8 cellular contexts compared by ENCODE assay signal in genomic region chr18:35005963-35006577, GRCh38. TPM values are rescaled to one million over a fixed set of nuclear protein-coding genes. Genes with fewer than 3 reads are reported as not detected.
DNase-seq lines count a peak whose midpoint lies in the region; ATAC-seq, FAIRE-seq and TF ChIP-seq lines count a peak whose summit lies in the region.

No MANE protein-coding gene starts in this region.

- TF ChIP-seq CTCF in K562 (IDR thresholded peaks at IDR 0.05 in 2 of 3, conservative IDR thresholded peaks at IDR 0.05 in 1 of 3; ENCODE audit: insufficient read depth in 2 of 3, low read depth in 1 of 3, low read length in 3 of 3) (peak; percentile 62 to 85 (median 69); a peak in 5 of 6 replicates), omental fat pad (IDR thresholded peaks at IDR 0.05) (no peak)

- H4K20me1 ChIP-seq in K562 (replicated peaks; ENCODE audit: control insufficient read depth, insufficient read depth, low read length) = no peaks in the 10 kb centered on the region

- TF ChIP-seq POLR2A in K562 (conservative IDR thresholded peaks at IDR 0.05) = no peak

- peak; percentile 80 for ATAC-seq in GM19397 (IDR thresholded peaks at IDR 0.05; ENCODE audit: unreplicated experiment)
- peak; percentile 84 for ATAC-seq in HG03460 (IDR thresholded peaks at IDR 0.05; ENCODE audit: unreplicated experiment)
- ATAC-seq in K562 = peak; percentile 98
- ATAC-seq in stimulated activated effector memory CD8-positive, alpha-beta T cell treated with anti-CD3 and anti-CD28 coated beads, Interleukin-12 subunit alpha, Interleukin-12 subunit beta, amount 100 ng/mL, for 72 hours = peak; percentile 75
- ATAC-seq in omental fat pad (ENCODE audit: low FRiP score) = no peak

- intact Hi-C loops in K562 (cut with micrococcal nuclease) = loop anchor here (1.0 to 10.0 kb wide), 4 partner anchors 138 to 381 kb away; partner anchors contain the start of gene ZSCAN30

- H3K79me2 ChIP-seq in K562 (ENCODE audit: control insufficient read depth, insufficient read depth, low read length) = no peaks in the 10 kb centered on the region

- H3K9me3 ChIP-seq in K562 (replicated peaks; ENCODE audit: control insufficient read depth, insufficient read depth, low read depth, low read length) (no peaks in the 10 kb centered on the region), iPS DF 6.9 (ENCODE audit: control insufficient read depth, insufficient read depth, low read length) (no peaks in the 10 kb centered on the region)

- no peaks in the 10 kb centered on the region for H3K9me3 Mint-ChIP-seq in stimulated activated effector memory CD8-positive, alpha-beta T cell treated with anti-CD3 and anti-CD28 coated beads, Interleukin-12 subunit alpha, Interleukin-12 subunit beta, amount 100 ng/mL, for 72 hours

- no peaks in the 10 kb centered on the region for H3K36me3 Mint-ChIP-seq in stimulated activated effector memory CD8-positive, alpha-beta T cell treated with anti-CD3 and anti-CD28 coated beads, Interleukin-12 subunit alpha, Interleukin-12 subunit beta, amount 100 ng/mL, for 72 hours

- H2AFZ ChIP-seq in K562 (ENCODE audit: low read depth, low read length) = no peak overlapping the region

- H3K4me1 Mint-ChIP-seq in stimulated activated effector memory CD8-positive, alpha-beta T cell treated with anti-CD3 and anti-CD28 coated beads, Interleukin-12 subunit alpha, Interleukin-12 subunit beta, amount 100 ng/mL, for 72 hours = no peaks in the 10 kb centered on the region

- 9% methylated on average over 7 of the region's 7 CpGs for WGBS in K562 (ENCODE audit: insufficient coverage, low coverage, missing lambda C conversion rate)
- no CpG with 5 or more reads among the region's 7 CpGs for WGBS in iPS DF 6.9 (ENCODE audit: insufficient coverage, insufficient read length)

- no TSS peak for BruUV-seq in K562 (replicated peaks; lab: Mats Ljungman, UMichigan)

- FAIRE-seq in K562 (lab: Jason Lieb, UNC) = peak; percentile 89

- TF ChIP-seq EP300 in K562 (IDR thresholded peaks at IDR 0.05; ENCODE audit: low read length) = no peak

- no peaks in the 10 kb centered on the region for H3K9me1 ChIP-seq in K562 (ENCODE audit: control insufficient read depth, insufficient read depth, low read length)

- no peak overlapping the region for H3K27ac ChIP-seq in K562 (ENCODE audit: extremely low read depth, low read depth, low read length)
- no peak overlapping the region for H3K27ac ChIP-seq in iPS DF 6.9 (ENCODE audit: low read length)

- H3K4me2 ChIP-seq in K562 (ENCODE audit: insufficient read depth, low read length) = no peak overlapping the region

- H3K27me3 ChIP-seq in K562 (ENCODE audit: control insufficient read depth in 2 of 2, insufficient read depth in 2 of 2, low read length in 2 of 2) (peaks cover 0 to 6% of the 10 kb centered on the region in 2 experiments; a peak in 1 of 5 replicates), iPS DF 6.9 (ENCODE audit: control insufficient read depth, insufficient read depth, low read length) (no peaks in the 10 kb centered on the region)

- DNase-seq in DMS53 (lab: John Stamatoyannopoulos, UW) = peak; percentile 73
- DNase-seq in NCI-H524 treated with DMSO at 0.1 percent for 48 hours (lab: John Stamatoyannopoulos, UW) = peak; percentile 35
- DNase-seq in K562 (ENCODE audit: extremely low read depth in 1 of 4, low spot score in 3 of 4) = peak; percentile 20 to 80 (median 46)
- DNase-seq in iPS DF 6.9 (ENCODE audit: low read depth, low spot score) = peak; percentile 31
- DNase-seq in stimulated activated effector memory CD8-positive, alpha-beta T cell treated with anti-CD3 and anti-CD28 coated beads, Interleukin-12 subunit alpha, Interleukin-12 subunit beta, amount 100 ng/mL, for 72 hours (ENCODE audit: low spot score in 2 of 2) = no peak
- no peak for DNase-seq in omental fat pad (ENCODE audit: low spot score)

- no peak overlapping the region for H3K27ac Mint-ChIP-seq in stimulated activated effector memory CD8-positive, alpha-beta T cell treated with anti-CD3 and anti-CD28 coated beads, Interleukin-12 subunit alpha, Interleukin-12 subunit beta, amount 100 ng/mL, for 72 hours

- H3K36me3 ChIP-seq in K562 (ENCODE audit: control insufficient read depth, insufficient read depth, low read length) = no peaks in the 10 kb centered on the region
- no peaks in the 10 kb centered on the region for H3K36me3 ChIP-seq in iPS DF 6.9 (ENCODE audit: control insufficient read depth, insufficient read depth, low read length)

- H3K4me1 ChIP-seq in K562 (replicated peaks in 1 of 2; ENCODE audit: control insufficient read depth in 2 of 2, insufficient read depth in 2 of 2, low read length in 2 of 2) (no peaks in the 10 kb centered on the region; a peak in 1 of 5 replicates), iPS DF 6.9 (ENCODE audit: control insufficient read depth, insufficient read depth, low read length) (no peaks in the 10 kb centered on the region)

- POLR2A ChIA-PET in K562 (lab: Yijun Ruan, JAX) = interaction anchor here (0.6 kb wide), 1 partner anchor 1288 kb away, joined by 3 read pairs; no protein-coding TSS in a partner anchor

- peak; percentile 94 to 97 for TF ChIP-seq RAD21 in K562 (CRISPR knock-in tag; conservative IDR thresholded peaks at IDR 0.05 in 1 of 2, IDR thresholded peaks at IDR 0.05 in 1 of 2)

- no peak overlapping the region for H3K4me3 ChIP-seq in K562
- H3K4me3 ChIP-seq in iPS DF 6.9 (ENCODE audit: low read length) = no peak overlapping the region

- CTCF ChIA-PET in K562 (lab: Yijun Ruan, JAX; ENCODE audit: low intra/inter-chr PET ratio) = interaction anchor here (0.6 to 2.8 kb wide), 5 partner anchors 136 to 402 kb away, joined by 3 to 32 read pairs (median 4); no protein-coding TSS in a partner anchor

- in situ Hi-C loops in K562 (cut with MboI) = loop anchor here (10.0 kb wide), 1 partner anchor 139 kb away; no protein-coding TSS in a partner anchor

- H3K4me3 Mint-ChIP-seq in stimulated activated effector memory CD8-positive, alpha-beta T cell treated with anti-CD3 and anti-CD28 coated beads, Interleukin-12 subunit alpha, Interleukin-12 subunit beta, amount 100 ng/mL, for 72 hours = no peak overlapping the region

- no peak overlapping the region for H3K9ac ChIP-seq in K562 (ENCODE audit: insufficient read depth in 1 of 2, low read depth in 2 of 2, low read length in 2 of 2)

TF ChIP-seq in K562, 482 proteins besides CTCF, POLR2A, EP300 and RAD21:
- TF ChIP-seq PREB (CRISPR knock-in tag; IDR thresholded peaks at IDR 0.05) (no peak), ESRRA (IDR thresholded peaks at IDR 0.05; ENCODE audit: borderline replicate concordance, low read depth) (peak; percentile 63; the same call in 1 of the 2 replicates), PURB (CRISPR knock-in tag; IDR thresholded peaks at IDR 0.05; ENCODE audit: low read depth) (no peak), SMC3 (conservative IDR thresholded peaks at IDR 0.05; ENCODE audit: insufficient read depth, low read depth, low read length) (peak; percentile 81), CHD1 (IDR thresholded peaks at IDR 0.05; ENCODE audit: low read length) (no peak), DEAF1 (CRISPR knock-in tag; IDR thresholded peaks at IDR 0.05) (peak; percentile 83)

RNA-seq across cellular contexts. Expression of gene MAPRE2, which starts 35.1 kb away (rescaled TPM):
- total RNA-seq in K562 (2011; cell fraction: chromatin; rRNA removed; ENCODE audit: low replicate concordance) = 23.1 and 46.8 TPM in 2 replicates
- 19.0 and 23.3 TPM in 2 replicates for total RNA-seq in K562 (2011; cell fraction: nucleolus; rRNA removed)
- 37.7 and 47.7 TPM in 2 replicates for total RNA-seq in K562 (2011; cell fraction: nucleoplasm; rRNA removed)
- 32.3 and 61.1 TPM in 2 replicates for total RNA-seq in K562 (2014; rRNA removed)
- 35.1 and 38.1 TPM in 2 replicates for total RNA-seq in K562 (2014; rRNA removed; fragmentation: Illumina TruSeq; extraction: Trizol)
- 31.1 and 32.6 TPM in 2 replicates for total RNA-seq in K562 (2015; rRNA removed; fragmentation: Illumina TruSeq; extraction: Trizol)
- total RNA-seq in K562 (2021) = 46.6 and 47.5 TPM in 2 replicates
- polyA plus RNA-seq in K562 (2011; rRNA removed) = 56.0 and 66.5 TPM in 2 replicates
- polyA plus RNA-seq in K562 (2011; cell fraction: cytosol; rRNA removed) = 38.4 and 50.6 TPM in 2 replicates
- polyA plus RNA-seq in K562 (2011; cell fraction: nucleus; rRNA removed) = 26.1 and 32.9 TPM in 2 replicates
- polyA plus RNA-seq in K562 (2012) = 36.3 and 50.2 TPM in 2 replicates
- 50.7 and 70.7 TPM in 2 replicates for polyA plus RNA-seq in K562 (2014; fragmentation: Illumina TruSeq; extraction: Trizol)
- polyA plus RNA-seq in K562 (2014; fragmentation: Nextera tagmentation; extraction: Ambion mirVana) = 10 to 100 TPM; 33.6 to 40.7 TPM
- 49.6 and 55.1 TPM in 2 replicates for polyA plus RNA-seq in K562 (2014; rRNA removed)
- polyA minus RNA-seq in K562 (2011; rRNA and poly(A)+ RNA removed) = 72.7 and 74.0 TPM in 2 replicates
- polyA minus RNA-seq in K562 (2011; cell fraction: cytosol; rRNA and poly(A)+ RNA removed) = 32.1 and 37.0 TPM in 2 replicates
- 24.8 and 45.2 TPM in 2 replicates for polyA minus RNA-seq in K562 (2011; cell fraction: nucleus; rRNA and poly(A)+ RNA removed)
- 10 to 100 TPM; 19.7 to 35.6 (median 24.8) TPM for total RNA-seq in omental fat pad

Comparison
In these comparisons a context has a peak if more than half of its experiments do, and no peak if none do; other contexts are left out.
1. DNase-seq: peak in DMS53 (single experiment), NCI-H524 treated with DMSO at 0.1 percent for 48 hours (single experiment), K562 (4 of 4) and iPS DF 6.9 (single experiment); none in stimulated activated effector memory CD8-positive, alpha-beta T cell treated with anti-CD3 and anti-CD28 coated beads, Interleukin-12 subunit alpha, Interleukin-12 subunit beta, amount 100 ng/mL, for 72 hours (0 of 2) and omental fat pad (single experiment).
2. CTCF ChIP-seq: peak in K562 (3 of 3); none in omental fat pad (0 of 3).